Comparison of ENCODE assay signal across 20 cellular contexts in the genomic region with DNA sequence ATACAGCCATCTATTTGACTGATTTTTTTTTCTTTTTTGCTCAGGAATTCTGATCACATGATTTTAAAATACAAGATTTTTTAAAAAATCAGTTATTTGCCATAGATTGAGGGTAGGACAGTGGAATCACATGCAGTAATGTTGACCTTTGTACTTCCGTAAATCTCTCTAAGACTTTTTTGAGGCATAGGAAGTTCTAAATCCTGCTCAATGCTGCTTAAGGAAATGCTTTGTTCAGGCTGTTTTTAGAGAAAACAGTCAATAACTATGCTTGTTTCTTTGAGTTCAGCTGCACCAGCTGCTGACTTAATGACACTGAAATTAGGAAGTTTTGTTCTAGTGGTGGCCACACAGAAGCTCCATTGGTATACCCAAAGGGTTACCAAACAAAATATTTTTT.
"Had no signal": no experiment of that assay in that cellular context is flagged by ENCODE, and none has a peak within 500 bp of the region (broad histone marks: within the 10 kb centered on the region; RNA-seq: fewer than 3 reads in every experiment).

No MANE protein-coding gene starts in this region.

- H3K4me1 ChIP-seq: prostate gland, uterus had no signal

- H3K27ac ChIP-seq: prostate gland, skin epidermis, suprapubic skin, transverse colon, uterus had no signal

- H3K27me3 ChIP-seq: suprapubic skin, transverse colon, uterus had no signal

- H3K4me3 ChIP-seq: lung, prostate gland, skin epidermis, suprapubic skin, transverse colon, uterus had no signal

- H3K9me3 Mint-ChIP-seq: activated naive CD4-positive, alpha-beta T cell treated with anti-CD3 and anti-CD28 coated beads, Interleukin-2, amount 50 U/mL, for 24 hours; activated T-cell treated with anti-CD3 and anti-CD28 coated beads, Interleukin-2, amount 50 U/mL, for 72 hours; dendritic cell treated with granulocyte-macrophage colony-stimulating factor and Interleukin-4, amounts not matched to agents 40 ng/mL and 50 ng/mL, for 4 days had no signal

- ATAC-seq: activated T-cell treated with anti-CD3 and anti-CD28 coated beads, Interleukin-2, amount 50 U/mL, for 72 hours; left colon had no signal

- DNase-seq: activated CD4-positive, alpha-beta T cell treated with anti-CD3 and anti-CD28 coated beads for 1 hour; activated CD8-positive, alpha-beta memory T cell treated with anti-CD3 and anti-CD28 coated beads for 24 hours; activated CD8-positive, alpha-beta memory T cell treated with anti-CD3 and anti-CD28 coated beads, Interleukin-2, amount 50 U/mL, for 48 hours; activated effector memory CD4-positive, alpha-beta T cell treated with anti-CD3 and anti-CD28 coated beads, Interleukin-2, amount 50 U/mL, for 16 hours; activated T-cell treated with anti-CD3 and anti-CD28 coated beads, Interleukin-2, amount 50 U/mL, for 72 hours; effector memory CD4-positive, alpha-beta T cell; hippocampal formation; left colon; right cardiac atrium; T-helper 1 cell; T-helper 9 cell; transverse colon; uterus had no signal

- H3K27ac Mint-ChIP-seq: activated T-cell treated with anti-CD3 and anti-CD28 coated beads, Interleukin-2, amount 50 U/mL, for 72 hours; dendritic cell treated with granulocyte-macrophage colony-stimulating factor and Interleukin-4, amounts not matched to agents 40 ng/mL and 50 ng/mL, for 4 days; stimulated activated naive CD8-positive, alpha-beta T cell treated with anti-CD3 and anti-CD28 coated beads, Interleukin-15, Interleukin-2, amounts not matched to agents 100 ng/mL and 50 ng/mL, for 24 hours had no signal

- H3K27me3 Mint-ChIP-seq: activated naive CD4-positive, alpha-beta T cell treated with anti-CD3 and anti-CD28 coated beads, Interleukin-2, amount 50 U/mL, for 24 hours; dendritic cell treated with granulocyte-macrophage colony-stimulating factor and Interleukin-4, amounts not matched to agents 40 ng/mL and 50 ng/mL, for 4 days; stimulated activated naive CD8-positive, alpha-beta T cell treated with anti-CD3 and anti-CD28 coated beads, Interleukin-15, Interleukin-2, amounts not matched to agents 100 ng/mL and 50 ng/mL, for 24 hours had no signal

- H3K36me3 ChIP-seq: prostate gland, suprapubic skin, transverse colon, uterus had no signal

- H3K4me3 Mint-ChIP-seq: activated naive CD4-positive, alpha-beta T cell treated with anti-CD3 and anti-CD28 coated beads, Interleukin-2, amount 50 U/mL, for 24 hours; activated T-cell treated with anti-CD3 and anti-CD28 coated beads, Interleukin-2, amount 50 U/mL, for 72 hours; dendritic cell treated with granulocyte-macrophage colony-stimulating factor and Interleukin-4, amounts not matched to agents 40 ng/mL and 50 ng/mL, for 4 days; stimulated activated naive CD8-positive, alpha-beta T cell treated with anti-CD3 and anti-CD28 coated beads, Interleukin-15, Interleukin-2, amounts not matched to agents 100 ng/mL and 50 ng/mL, for 24 hours had no signal

- H3K9me3 ChIP-seq: prostate gland, suprapubic skin, transverse colon, uterus had no signal
